In the genomic region with DNA sequence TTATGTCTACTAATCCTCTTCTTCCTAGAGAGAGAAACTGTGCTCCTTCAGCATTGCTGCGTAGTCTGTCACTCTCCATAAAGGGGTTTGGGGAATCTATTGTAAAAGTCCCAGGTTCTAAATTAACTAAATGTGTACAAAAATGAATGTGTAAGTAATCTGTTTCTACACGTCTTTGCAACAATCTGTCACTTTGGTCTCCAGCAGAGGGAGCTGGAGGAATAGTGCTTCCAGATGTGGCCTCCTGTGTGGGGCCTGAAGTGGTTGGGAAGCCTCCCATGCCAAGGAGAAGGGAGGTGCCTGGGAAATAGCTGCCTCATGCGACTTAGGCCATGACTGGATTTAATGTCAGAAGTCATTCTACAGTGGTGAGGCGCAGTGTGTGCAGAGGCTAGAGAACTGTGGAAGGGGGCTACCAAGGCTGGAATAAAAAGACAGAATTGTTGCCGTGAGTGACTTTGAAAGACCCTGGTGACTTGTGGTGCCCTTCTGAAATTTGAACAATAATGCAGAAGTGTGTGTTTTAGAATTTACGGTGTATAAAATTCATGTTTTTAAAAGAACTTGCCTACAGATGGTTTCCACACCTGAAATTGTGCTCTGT, we compare ENCODE assay signal across 8 cellular contexts. TPM values are rescaled to one million over a fixed set of nuclear protein-coding genes. Genes with fewer than 3 reads are reported as not detected.
A peak's percentile ranks its signal among the peaks of the same experiment; 100 is the strongest.
DNase-seq lines count a peak whose midpoint lies in the region; ATAC-seq, FAIRE-seq and TF ChIP-seq lines count a peak whose summit lies in the region.
"Not testable (repeated sequence)": the region's sequence is repeated elsewhere in the genome, so short reads cannot be mapped to it uniquely, and the experiment has no call there.

No MANE protein-coding gene starts in this region.

- H3K4me1 Mint-ChIP-seq in activated CD4-positive, alpha-beta memory T cell treated with anti-CD3 and anti-CD28 coated beads for 36 hours (ENCODE audit: low read depth); osteocyte (ENCODE audit: unreplicated experiment): not testable (repeated sequence)

- not testable (repeated sequence) for H2AFZ ChIP-seq in OCI-LY3 (ENCODE audit: low read depth, low read length)

- POLR2A ChIA-PET in activated CD4-positive, alpha-beta memory T cell treated with anti-CD3 and anti-CD28 coated beads for 36 hours (lab: Charles Lee) = not testable (repeated sequence)

- H3K79me2 ChIP-seq in OCI-LY3 (ENCODE audit: low read length) = not testable (repeated sequence)

- TF ChIP-seq CTCF in 22Rv1 (IDR thresholded peaks at IDR 0.05) (peak; percentile 47), OCI-LY3 (IDR thresholded peaks at IDR 0.05; ENCODE audit: low read depth, low read length) (peak; percentile 22; the same call in 1 of the 2 replicates), dorsolateral prefrontal cortex (IDR thresholded peaks at IDR 0.05 in 54 of 56, conservative IDR thresholded peaks at IDR 0.05 in 2 of 56; ENCODE audit: low read depth in 1 of 56, partially characterized antibody in 56 of 56) (peak in 49 of 56 donors; percentile 23 to 60 (median 39)), osteocyte (IDR thresholded peaks at IDR 0.05) (peak; percentile 56)
- not testable (repeated sequence) for TF ChIP-seq CTCF in kidney (IDR thresholded peaks at IDR 0.05; ENCODE audit: borderline replicate concordance, extremely low read depth, insufficient read depth)

- not testable (repeated sequence) for H3K27me3 ChIP-seq in OCI-LY3 (ENCODE audit: low read depth, low read length); dorsolateral prefrontal cortex

- H3K36me3 Mint-ChIP-seq in activated CD4-positive, alpha-beta memory T cell treated with anti-CD3 and anti-CD28 coated beads for 36 hours; osteocyte (ENCODE audit: unreplicated experiment): not testable (repeated sequence)

- FAIRE-seq in kidney (lab: Jason Lieb, UNC) = peak; percentile 21

- not testable (repeated sequence) for H3K9me3 ChIP-seq in OCI-LY3 (ENCODE audit: insufficient read depth, low read length); kidney (ENCODE audit: control insufficient read depth in 1 of 2, low read length in 2 of 2)

- not testable (repeated sequence) for H3K27ac ChIP-seq in 22Rv1; OCI-LY3 (ENCODE audit: low read length); dorsolateral prefrontal cortex; kidney (ENCODE audit: low read depth in 2 of 2, low read length in 2 of 2)

- not testable (repeated sequence) for H3K27ac Mint-ChIP-seq in activated CD4-positive, alpha-beta memory T cell treated with anti-CD3 and anti-CD28 coated beads for 36 hours; osteocyte (ENCODE audit: unreplicated experiment)

- not testable (repeated sequence) for H3K36me3 ChIP-seq in OCI-LY3 (replicated peaks; ENCODE audit: low read depth, low read length); kidney (ENCODE audit: control insufficient read depth in 1 of 2, insufficient read depth in 2 of 2, low read length in 2 of 2)

- not testable (repeated sequence) for H3K4me3 Mint-ChIP-seq in activated CD4-positive, alpha-beta memory T cell treated with anti-CD3 and anti-CD28 coated beads for 36 hours; osteocyte (ENCODE audit: unreplicated experiment)

- not testable (repeated sequence) for H3K4me2 ChIP-seq in OCI-LY3 (ENCODE audit: low read length)

- ATAC-seq in GM21367 (IDR thresholded peaks at IDR 0.05; ENCODE audit: unreplicated experiment) = peak; percentile 51

- not testable (repeated sequence) for H3K9me3 Mint-ChIP-seq in activated CD4-positive, alpha-beta memory T cell treated with anti-CD3 and anti-CD28 coated beads for 36 hours; osteocyte (ENCODE audit: unreplicated experiment)

- H3K27me3 Mint-ChIP-seq in activated CD4-positive, alpha-beta memory T cell treated with anti-CD3 and anti-CD28 coated beads for 36 hours = not testable (repeated sequence)
- peaks cover 28% of the 10 kb centered on the region for H3K27me3 Mint-ChIP-seq in osteocyte (ENCODE audit: unreplicated experiment)

- not testable (repeated sequence) for H3K4me3 ChIP-seq in Jurkat, Clone E6-1 (ENCODE audit: low read length); OCI-LY3 (ENCODE audit: low read length); dorsolateral prefrontal cortex; kidney (ENCODE audit: low read length in 2 of 2)

- H4K20me1 ChIP-seq in OCI-LY3 (ENCODE audit: insufficient read depth, low read length) = not testable (repeated sequence)

- intact Hi-C loops in activated CD4-positive, alpha-beta memory T cell treated with anti-CD3 and anti-CD28 coated beads for 36 hours (cut with micrococcal nuclease); dorsolateral prefrontal cortex (cut with DNase I); kidney (cut with DNase I): not testable (repeated sequence)

- CTCF ChIA-PET in activated CD4-positive, alpha-beta memory T cell treated with anti-CD3 and anti-CD28 coated beads for 36 hours (lab: Charles Lee) = not testable (repeated sequence)

- H3K4me1 ChIP-seq in OCI-LY3 (ENCODE audit: low read length); kidney (ENCODE audit: control insufficient read depth in 1 of 2, insufficient read depth in 1 of 2, low read depth in 1 of 2, low read length in 2 of 2): not testable (repeated sequence)

- H3K9ac ChIP-seq in OCI-LY3 (ENCODE audit: low read length); kidney (ENCODE audit: low read length in 2 of 2): not testable (repeated sequence)

- peak; percentile 9 for DNase-seq in Jurkat, Clone E6-1 (ENCODE audit: low read depth, low spot score)
- DNase-seq in activated CD4-positive, alpha-beta memory T cell treated with anti-CD3 and anti-CD28 coated beads for 36 hours = peak; percentile 27
- not testable (repeated sequence) for DNase-seq in dorsolateral prefrontal cortex, kidney
- peak; percentile 21 for DNase-seq in osteocyte (ENCODE audit: extremely low spot score, unreplicated experiment)

RNA-seq across cellular contexts. Expression of a gene that starts 54.5 kb away (rescaled TPM):
- 29.1 TPM for polyA plus RNA-seq in Jurkat, Clone E6-1 (2012; ENCODE audit: insufficient read depth, insufficient read length)
- 10 to 100 TPM; 39.2 to 41.5 TPM for total RNA-seq in activated CD4-positive, alpha-beta memory T cell treated with anti-CD3 and anti-CD28 coated beads for 36 hours
- total RNA-seq in dorsolateral prefrontal cortex (10 to 100 TPM; 37.5 to 89.4 (median 64.7) TPM), kidney (56.6 TPM), osteocyte (22.5 and 23.2 TPM in 2 replicates)
- 74.4 TPM for polyA plus RNA-seq in kidney (ENCODE audit: insufficient read depth, low read depth, low replicate concordance)
